In the genomic region with DNA sequence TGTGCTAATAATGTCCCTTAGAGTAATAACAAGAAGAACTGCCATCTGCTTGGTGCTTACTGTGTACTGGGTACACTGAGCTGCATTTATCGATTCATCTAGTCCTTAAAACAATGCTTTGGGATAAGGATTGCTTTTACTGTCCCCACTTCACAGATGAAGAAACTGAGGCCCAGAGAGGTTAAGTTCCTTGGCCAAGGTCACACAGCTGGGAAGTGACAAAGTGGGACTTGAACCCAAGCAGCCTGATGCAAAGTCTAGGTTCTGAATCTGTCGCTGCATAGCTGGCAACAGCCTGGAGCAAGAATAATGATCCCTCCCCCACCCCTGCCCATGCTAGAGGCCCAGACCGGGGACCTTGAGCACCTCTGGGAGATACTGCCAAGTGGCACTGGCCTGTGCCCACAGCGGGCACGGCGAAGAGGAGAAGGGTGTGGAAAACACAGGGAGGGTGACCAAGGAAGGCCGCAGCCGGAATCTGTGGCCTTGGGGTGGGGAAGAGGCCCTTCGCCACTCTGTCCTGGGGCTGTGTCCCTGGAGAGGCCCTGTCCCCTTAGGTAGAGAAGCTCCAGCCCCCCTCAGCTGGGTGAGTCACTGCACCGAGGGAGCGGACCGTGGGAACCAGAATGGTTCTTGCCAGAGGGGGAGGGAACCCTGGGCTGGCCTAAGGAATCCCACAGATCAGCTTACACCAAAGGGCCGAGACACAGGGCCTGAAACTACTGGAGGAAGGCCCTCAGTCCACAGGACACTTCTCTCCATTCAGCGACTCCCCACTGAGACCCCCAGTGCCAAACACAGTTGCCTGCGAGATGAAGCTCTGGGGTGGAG, we compare ENCODE assay signal across 10 cellular contexts. TPM values are rescaled to one million over a fixed set of nuclear protein-coding genes. Genes with fewer than 3 reads are reported as not detected.
DNase-seq lines count a peak whose midpoint lies in the region; ATAC-seq and FAIRE-seq lines count a peak whose summit lies in the region.
"Had no signal": no experiment of that assay in that cellular context is flagged by ENCODE, and none has a peak within 500 bp of the region (broad histone marks: within the 10 kb centered on the region; RNA-seq: fewer than 3 reads in every experiment).

No MANE protein-coding gene starts in this region.

- peaks cover 17% of the 10 kb centered on the region for H3K4me1 Mint-ChIP-seq in stimulated activated naive CD8-positive, alpha-beta T cell treated with anti-CD3 and anti-CD28 coated beads, Interleukin-15, amount 100 ng/mL, for 72 hours

- no peak overlapping the region for H3K4me3 Mint-ChIP-seq in stimulated activated naive CD8-positive, alpha-beta T cell treated with anti-CD3 and anti-CD28 coated beads, Interleukin-15, amount 100 ng/mL, for 72 hours

- peaks cover 69% of the 10 kb centered on the region for H3K27me3 Mint-ChIP-seq in stimulated activated naive CD8-positive, alpha-beta T cell treated with anti-CD3 and anti-CD28 coated beads, Interleukin-15, amount 100 ng/mL, for 72 hours

- DNase-seq in NCI-H2171 treated with DMSO at 0.1 percent for 48 hours (lab: John Stamatoyannopoulos, UW) = peak; percentile 7
- no peak for DNase-seq in NCI-H2171 (lab: John Stamatoyannopoulos, UW)
- peak; percentile 95 for DNase-seq in dermis blood vessel endothelial cell
- peak; percentile 70 to 98 for DNase-seq in lung microvascular endothelial cell (ENCODE audit: low read depth in 2 of 2)
- DNase-seq in urothelium cell line (ENCODE audit: low spot score) = peak; percentile 79
- DNase-seq in NCI-H524 (lab: John Stamatoyannopoulos, UW) = no peak
- no peak for DNase-seq in stimulated activated naive CD8-positive, alpha-beta T cell treated with anti-CD3 and anti-CD28 coated beads, Interleukin-15, amount 100 ng/mL, for 72 hours
- DNase-seq: small intestine had no signal

- no peak for ATAC-seq in GM19455 (IDR thresholded peaks at IDR 0.05; ENCODE audit: unreplicated experiment)
- ATAC-seq in stimulated activated naive CD8-positive, alpha-beta T cell treated with anti-CD3 and anti-CD28 coated beads, Interleukin-15, amount 100 ng/mL, for 72 hours = no peak

- no peak overlapping the region for H3K27ac Mint-ChIP-seq in stimulated activated naive CD8-positive, alpha-beta T cell treated with anti-CD3 and anti-CD28 coated beads, Interleukin-15, amount 100 ng/mL, for 72 hours

- no peak for FAIRE-seq in urothelium cell line (lab: Jason Lieb, UNC)
- FAIRE-seq: small intestine had no signal

- no peaks in the 10 kb centered on the region for H3K9me3 Mint-ChIP-seq in stimulated activated naive CD8-positive, alpha-beta T cell treated with anti-CD3 and anti-CD28 coated beads, Interleukin-15, amount 100 ng/mL, for 72 hours

RNA-seq across cellular contexts. Expression of a gene that starts 3.5 kb away (rescaled TPM):
- total RNA-seq in dermis blood vessel endothelial cell (415 and 872 TPM in 2 replicates), lung microvascular endothelial cell (131 and 262 TPM in 2 replicates)

RNA-seq across cellular contexts. Expression of a gene that starts 60.0 kb away (rescaled TPM):
- not detected in 2 replicates for total RNA-seq in dermis blood vessel endothelial cell
- not detected in 2 replicates for total RNA-seq in lung microvascular endothelial cell
- total RNA-seq: B cell had no signal

Comparison
In these comparisons a context has a peak if more than half of its experiments do, and no peak if none do; other contexts are left out.
1. DNase-seq: peak in NCI-H2171 treated with DMSO at 0.1 percent for 48 hours (single experiment), dermis blood vessel endothelial cell (single experiment), lung microvascular endothelial cell (2 of 2) and urothelium cell line (single experiment); none in NCI-H2171 (single experiment), NCI-H524 (0 of 2) and stimulated activated naive CD8-positive, alpha-beta T cell treated with anti-CD3 and anti-CD28 coated beads, Interleukin-15, amount 100 ng/mL, for 72 hours (0 of 2).